In genomic region chr10:22911889-22912762, GRCh38 we compare ENCODE assay signal across 1 cellular context.
TF ChIP-seq lines count a peak whose summit lies in the region.

No MANE protein-coding gene starts in this region.

TF ChIP-seq in GM23338, 12 proteins besides CTCF, POLR2A, EP300 and RAD21 (continued from another document):
- TF ChIP-seq ZNF462 (CRISPR knock-in tag; IDR thresholded peaks at IDR 0.05) (no peak), EZH2 (IDR thresholded peaks at IDR 0.05; ENCODE audit: low read depth, unreplicated experiment) (no peak), ZNF114 (CRISPR knock-in tag; IDR thresholded peaks at IDR 0.05) (no peak), JUNB (IDR thresholded peaks at IDR 0.05; ENCODE audit: unreplicated experiment) (no peak)
TF ChIP-seq in GM23338: peak in this region for 0.
